Comparison of ENCODE assay signal across 10 cellular contexts in the genomic region with DNA sequence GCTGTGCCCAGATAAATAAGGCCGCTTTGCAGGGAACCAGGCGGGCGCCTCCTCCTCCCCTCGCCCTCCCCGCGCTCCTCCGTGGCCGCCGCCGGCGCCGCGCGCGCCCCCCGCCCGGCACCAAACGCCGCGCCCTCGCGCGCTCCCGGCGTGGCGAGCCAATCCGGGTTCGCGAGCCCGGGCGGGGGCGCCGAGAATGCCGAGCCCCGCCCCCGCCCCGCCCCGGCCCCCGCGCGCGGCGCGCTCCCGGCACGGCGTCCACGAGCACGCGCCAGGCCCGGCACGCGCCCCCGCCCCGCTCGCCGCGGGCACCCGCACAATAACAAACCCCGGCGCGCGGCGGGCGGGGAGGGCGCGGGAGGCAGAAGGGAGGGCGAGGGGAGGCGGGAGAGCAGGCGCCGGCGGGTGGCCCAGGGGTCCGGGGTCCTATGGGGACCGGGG. TPM values are rescaled to one million over a fixed set of nuclear protein-coding genes. Genes with fewer than 3 reads are reported as not detected.
DNase-seq lines count a peak whose midpoint lies in the region; ATAC-seq lines count a peak whose summit lies in the region.
"Had no signal": no experiment of that assay in that cellular context is flagged by ENCODE, and none has a peak within 500 bp of the region (broad histone marks: within the 10 kb centered on the region; RNA-seq: fewer than 3 reads in every experiment).

A gene with protein sequence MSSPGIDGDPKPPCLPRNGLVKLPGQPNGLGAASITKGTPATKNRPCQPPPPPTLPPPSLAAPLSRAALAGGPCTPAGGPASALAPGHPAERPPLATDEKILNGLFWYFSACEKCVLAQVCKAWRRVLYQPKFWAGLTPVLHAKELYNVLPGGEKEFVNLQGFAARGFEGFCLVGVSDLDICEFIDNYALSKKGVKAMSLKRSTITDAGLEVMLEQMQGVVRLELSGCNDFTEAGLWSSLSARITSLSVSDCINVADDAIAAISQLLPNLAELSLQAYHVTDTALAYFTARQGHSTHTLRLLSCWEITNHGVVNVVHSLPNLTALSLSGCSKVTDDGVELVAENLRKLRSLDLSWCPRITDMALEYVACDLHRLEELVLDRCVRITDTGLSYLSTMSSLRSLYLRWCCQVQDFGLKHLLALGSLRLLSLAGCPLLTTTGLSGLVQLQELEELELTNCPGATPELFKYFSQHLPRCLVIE (minus strand): TSS at position 54 of the 441 bp plus-strand sequence. CDS start 8,396 bp downstream, outside the sequence.

- no peak for ATAC-seq in GM18520 (IDR thresholded peaks at IDR 0.05; ENCODE audit: unreplicated experiment)

- H3K27ac ChIP-seq in cingulate gyrus (ENCODE audit: low read depth, low read length), result peak within 1 kb of the TSS; percentile 54
- H3K27ac ChIP-seq: KMS-11 had no signal

- DNase-seq in DMS53 (lab: John Stamatoyannopoulos, UW) (peak; percentile 86), DMS53 treated with DMSO at 0.1 percent for 48 hours (lab: John Stamatoyannopoulos, UW; ENCODE audit: unreplicated experiment) (no peak), NCI-H2171 treated with DMSO at 0.1 percent for 48 hours (lab: John Stamatoyannopoulos, UW) (peak; percentile 81), occipital lobe (lab: John Stamatoyannopoulos, UW) (peak; percentile 67), kidney tubule cell (ENCODE audit: low spot score) (no peak), RPMI8226 (no peak)
- DNase-seq: activated CD8-positive, alpha-beta memory T cell treated with anti-CD3 and anti-CD28 coated beads, Interleukin-2, amount 50 U/mL, for 48 hours had no signal

RNA-seq across cellular contexts. Expression of the gene that starts here (rescaled TPM):
- 3.7 TPM for total RNA-seq in occipital lobe

Comparison
In these comparisons a context has a peak if more than half of its experiments do, and no peak if none do; other contexts are left out.
1. DNase-seq: peak in DMS53 (single experiment), NCI-H2171 treated with DMSO at 0.1 percent for 48 hours (single experiment) and occipital lobe (single experiment); none in DMS53 treated with DMSO at 0.1 percent for 48 hours (single experiment), kidney tubule cell (single experiment) and RPMI8226 (single experiment).